In genomic region chr5:172918421-172919371, GRCh38 we compare ENCODE assay signal across 11 cellular contexts. TPM values are rescaled to one million over a fixed set of nuclear protein-coding genes. Genes with fewer than 3 reads are reported as not detected.
DNase-seq lines count a peak whose midpoint lies in the region; ATAC-seq and TF ChIP-seq lines count a peak whose summit lies in the region.
"Had no signal": no experiment of that assay in that cellular context is flagged by ENCODE, and none has a peak within 500 bp of the region (broad histone marks: within the 10 kb centered on the region; RNA-seq: fewer than 3 reads in every experiment).

No MANE protein-coding gene starts in this region.

- peaks cover 79% of the 10 kb centered on the region for H3K36me3 Mint-ChIP-seq in CD4-positive, alpha-beta T cell (ENCODE audit: low read depth)
- H3K36me3 Mint-ChIP-seq in activated CD8-positive, alpha-beta T cell treated with anti-CD3 and anti-CD28 coated beads, Interleukin-2, amount 10 ng/mL, durations not matched to agents 7 days and 5 days (ENCODE audit: low read depth) = peaks cover 16% of the 10 kb centered on the region
- peaks cover 34% of the 10 kb centered on the region for H3K36me3 Mint-ChIP-seq in effector memory CD8-positive, alpha-beta T cell (ENCODE audit: insufficient read depth)

- H3K9ac ChIP-seq in skeletal muscle satellite cell (ENCODE audit: low read depth, low read length) = peak overlapping the region; percentile 81

- peaks cover 23% of the 10 kb centered on the region for H3K4me1 ChIP-seq in skeletal muscle satellite cell (ENCODE audit: control insufficient read depth, insufficient read depth, low read length)
- H3K4me1 ChIP-seq: Caco-2 had no signal

- H3K36me3 ChIP-seq in skeletal muscle satellite cell (ENCODE audit: insufficient read depth, low read length) = peaks cover 73% of the 10 kb centered on the region

- peak overlapping the region; percentile 42 for H3K27ac ChIP-seq in CD4-positive, alpha-beta T cell (ENCODE audit: low read depth, low read length)

- H3K27me3 ChIP-seq in CD4-positive, alpha-beta T cell (ENCODE audit: control insufficient read depth, insufficient read depth, low read length) = no peaks in the 10 kb centered on the region
- no peaks in the 10 kb centered on the region for H3K27me3 ChIP-seq in skeletal muscle satellite cell (ENCODE audit: control insufficient read depth, insufficient read depth, low read length)

- peak; percentile 75 for ATAC-seq in CD4-positive, alpha-beta T cell (ENCODE audit: poor library complexity)
- ATAC-seq in activated CD8-positive, alpha-beta T cell treated with anti-CD3 and anti-CD28 coated beads, Interleukin-2, amount 10 ng/mL, durations not matched to agents 7 days and 5 days = peak; percentile 66
- peak; percentile 84 for ATAC-seq in effector memory CD8-positive, alpha-beta T cell (replicated peaks)
- no peak for ATAC-seq in HG02840 (IDR thresholded peaks at IDR 0.05; ENCODE audit: low FRiP score, unreplicated experiment)
- ATAC-seq in HG02678 (IDR thresholded peaks at IDR 0.05; ENCODE audit: unreplicated experiment) = no peak

- peak overlapping the region; percentile 60 for H3K4me3 Mint-ChIP-seq in CD4-positive, alpha-beta T cell
- H3K4me3 Mint-ChIP-seq in activated CD8-positive, alpha-beta T cell treated with anti-CD3 and anti-CD28 coated beads, Interleukin-2, amount 10 ng/mL, durations not matched to agents 7 days and 5 days = peak overlapping the region; percentile 71
- H3K4me3 Mint-ChIP-seq in effector memory CD8-positive, alpha-beta T cell = peak overlapping the region; percentile 62 to 83

- TF ChIP-seq CTCF in CD4-positive, alpha-beta T cell (IDR thresholded peaks at IDR 0.05) = no peak

- no peak overlapping the region for H3K4me3 ChIP-seq in skeletal muscle satellite cell (ENCODE audit: low read length)

- H3K9me3 Mint-ChIP-seq in CD4-positive, alpha-beta T cell = no peaks in the 10 kb centered on the region
- H3K9me3 Mint-ChIP-seq in activated CD8-positive, alpha-beta T cell treated with anti-CD3 and anti-CD28 coated beads, Interleukin-2, amount 10 ng/mL, durations not matched to agents 7 days and 5 days (ENCODE audit: insufficient read depth) = no peaks in the 10 kb centered on the region
- H3K9me3 Mint-ChIP-seq in effector memory CD8-positive, alpha-beta T cell = no peaks in the 10 kb centered on the region

- H3K9me3 ChIP-seq in CD4-positive, alpha-beta T cell (ENCODE audit: control insufficient read depth, low read length) = no peaks in the 10 kb centered on the region
- no peaks in the 10 kb centered on the region for H3K9me3 ChIP-seq in skeletal muscle satellite cell (replicated peaks; ENCODE audit: low read length)
- H3K9me3 ChIP-seq: Caco-2 had no signal

- POLR2A ChIA-PET in CD4-positive, alpha-beta T cell (lab: Charles Lee) = no interaction called here
- POLR2A ChIA-PET in activated CD8-positive, alpha-beta T cell treated with anti-CD3 and anti-CD28 coated beads, Interleukin-2, amount 10 ng/mL, durations not matched to agents 7 days and 5 days (lab: Charles Lee) = no interaction called here

- H3K27me3 Mint-ChIP-seq in CD4-positive, alpha-beta T cell = no peaks in the 10 kb centered on the region
- H3K27me3 Mint-ChIP-seq in activated CD8-positive, alpha-beta T cell treated with anti-CD3 and anti-CD28 coated beads, Interleukin-2, amount 10 ng/mL, durations not matched to agents 7 days and 5 days (ENCODE audit: low read depth) = no peaks in the 10 kb centered on the region
- no peaks in the 10 kb centered on the region for H3K27me3 Mint-ChIP-seq in effector memory CD8-positive, alpha-beta T cell

- H3K4me2 ChIP-seq in skeletal muscle satellite cell (ENCODE audit: low read length) = no peak overlapping the region

- intact Hi-C loops in CD4-positive, alpha-beta T cell (cut with DNase I, micrococcal nuclease) = no loop called here

- DNase-seq in CD4-positive, alpha-beta T cell = no peak
- DNase-seq in activated CD8-positive, alpha-beta T cell treated with anti-CD3 and anti-CD28 coated beads, Interleukin-2, amount 10 ng/mL, durations not matched to agents 7 days and 5 days = peak; percentile 70
- DNase-seq in effector memory CD8-positive, alpha-beta T cell = peak; percentile 45 to 62 (median 61)
- DNase-seq in D341Med (ENCODE audit: low spot score) (no peak), HCEC 1CT (no peak)
- DNase-seq: activated CD4-positive, alpha-beta T cell treated with anti-CD3 and anti-CD28 coated beads, Interleukin-2, amount 50 U/mL, for 4 hours; Caco-2; NCI-H2029 had no signal

- H3K4me1 Mint-ChIP-seq in CD4-positive, alpha-beta T cell (ENCODE audit: low read depth) = peaks cover 29% of the 10 kb centered on the region
- H3K4me1 Mint-ChIP-seq in activated CD8-positive, alpha-beta T cell treated with anti-CD3 and anti-CD28 coated beads, Interleukin-2, amount 10 ng/mL, durations not matched to agents 7 days and 5 days (ENCODE audit: low read depth) = peaks cover 24% of the 10 kb centered on the region
- peaks cover 5 to 23% of the 10 kb centered on the region in 2 donors for H3K4me1 Mint-ChIP-seq in effector memory CD8-positive, alpha-beta T cell (ENCODE audit: low read depth in 2 of 2)

- peak overlapping the region; percentile 84 for H3K27ac Mint-ChIP-seq in CD4-positive, alpha-beta T cell
- H3K27ac Mint-ChIP-seq in activated CD8-positive, alpha-beta T cell treated with anti-CD3 and anti-CD28 coated beads, Interleukin-2, amount 10 ng/mL, durations not matched to agents 7 days and 5 days = peak overlapping the region; percentile 92
- H3K27ac Mint-ChIP-seq in effector memory CD8-positive, alpha-beta T cell = peak overlapping the region; percentile 80 to 96

- CTCF ChIA-PET in CD4-positive, alpha-beta T cell (lab: Charles Lee) = no interaction called here
- CTCF ChIA-PET in activated CD8-positive, alpha-beta T cell treated with anti-CD3 and anti-CD28 coated beads, Interleukin-2, amount 10 ng/mL, durations not matched to agents 7 days and 5 days (lab: Charles Lee) = interaction anchor here (1.0 kb wide), 1 partner anchor 147 kb away, joined by 3 read pairs; no protein-coding TSS in a partner anchor

RNA-seq across cellular contexts. Expression of gene RPL26L1, which starts 40.5 kb away (rescaled TPM):
- total RNA-seq in CD4-positive, alpha-beta T cell = 10 to 100 TPM; 10.0 to 10.5 TPM
- total RNA-seq in activated CD8-positive, alpha-beta T cell treated with anti-CD3 and anti-CD28 coated beads, Interleukin-2, amount 10 ng/mL, durations not matched to agents 7 days and 5 days = 10 to 100 TPM; 45.1 to 49.4 TPM
- total RNA-seq in skeletal muscle satellite cell (2012; rRNA removed) = 67.7 and 73.2 TPM in 2 replicates

Comparison
In these comparisons a context has a peak if more than half of its experiments do, and no peak if none do; other contexts are left out.
1. ATAC-seq: peak in CD4-positive, alpha-beta T cell (single experiment), activated CD8-positive, alpha-beta T cell treated with anti-CD3 and anti-CD28 coated beads, Interleukin-2, amount 10 ng/mL, durations not matched to agents 7 days and 5 days (single experiment) and effector memory CD8-positive, alpha-beta T cell (single experiment); none in HG02840 (single experiment) and HG02678 (single experiment).
2. DNase-seq: peak in activated CD8-positive, alpha-beta T cell treated with anti-CD3 and anti-CD28 coated beads, Interleukin-2, amount 10 ng/mL, durations not matched to agents 7 days and 5 days (single experiment) and effector memory CD8-positive, alpha-beta T cell (3 of 3); none in CD4-positive, alpha-beta T cell (0 of 10), D341Med (single experiment) and HCEC 1CT (single experiment).
3. RNA of gene RPL26L1, which starts 40.5 kb away (total RNA-seq): 45.1 to 49.4 TPM in activated CD8-positive, alpha-beta T cell treated with anti-CD3 and anti-CD28 coated beads, Interleukin-2, amount 10 ng/mL, durations not matched to agents 7 days and 5 days; 10.0 to 10.5 TPM in CD4-positive, alpha-beta T cell; every median in the first group is over 4 times any median in the second.
4. Peak in every context shown above with its lines, with median percentiles within 50 percentile points of each other: H3K27ac Mint-ChIP-seq and H3K4me3 Mint-ChIP-seq.